In genomic region chr4:106418444-106418843, GRCh38 we compare ENCODE assay signal across 30 cellular contexts. TPM values are rescaled to one million over a fixed set of nuclear protein-coding genes. Genes with fewer than 3 reads are reported as not detected.
"Had no signal": no experiment of that assay in that cellular context is flagged by ENCODE, and none has a peak within 500 bp of the region (broad histone marks: within the 10 kb centered on the region; RNA-seq: fewer than 3 reads in every experiment).

No MANE protein-coding gene starts in this region.

- H3K4me1 ChIP-seq: adrenal gland, body of pancreas, colonic mucosa had no signal

- H3K4me3 ChIP-seq: adrenal gland, body of pancreas, colonic mucosa had no signal

- H3K27ac ChIP-seq: adrenal gland, body of pancreas, colonic mucosa, WERI-Rb-1 had no signal

- H3K9me3 ChIP-seq: adrenal gland, body of pancreas, colonic mucosa had no signal

- DNase-seq: activated B cell treated with CpG ODN at 0.5 μM for 24 hours; activated CD4-positive, alpha-beta T cell treated with anti-CD3 and anti-CD28 coated beads for 48 hours; activated CD4-positive, alpha-beta T cell treated with anti-CD3 and anti-CD28 coated beads, Interleukin-2, amount 50 U/mL, for 1 hour; activated CD4-positive, alpha-beta T cell treated with anti-CD3 and anti-CD28 coated beads, Interleukin-2, amount 50 U/mL, for 48 hours; activated CD8-positive, alpha-beta memory T cell treated with anti-CD3 and anti-CD28 coated beads for 24 hours; activated CD8-positive, alpha-beta T cell treated with anti-CD3 and anti-CD28 coated beads for 36 hours; activated effector memory CD4-positive, alpha-beta T cell treated with Interleukin-2 at 50 U/mL for 16 hours; activated gamma-delta T cell treated with Interleukin-2 at 50 U/mL for 16 hours; activated naive CD4-positive, alpha-beta T cell treated with anti-CD3 and anti-CD28 coated beads, Interleukin-2, amount 50 U/mL, for 16 hours; activated naive CD4-positive, alpha-beta T cell treated with Interleukin-2 at 50 U/mL for 16 hours; activated T-cell treated with anti-CD3 and anti-CD28 coated beads, Interleukin-2, amount 50 U/mL, for 4 hours; adrenal gland; amygdala; aorta; body of pancreas; central memory CD4-positive, alpha-beta T cell; cerebellar nuclear complex; colonic mucosa; effector CD8-positive, alpha-beta T cell; foreskin fibroblast; head of caudate nucleus; T-helper 2 cell; WERI-Rb-1 had no signal

- ATAC-seq: activated CD4-positive, CD25-positive, alpha-beta regulatory T cell treated with anti-CD3 and anti-CD28 coated beads, Interleukin-2, amount 50 U/mL, for 24 hours; activated CD8-positive, alpha-beta T cell treated with anti-CD3 and anti-CD28 coated beads for 36 hours; activated T-cell treated with anti-CD3 and anti-CD28 coated beads, Interleukin-2, amount 50 U/mL, for 4 hours; activated T-helper 17 cell treated with anti-CD3 and anti-CD28 coated beads, Interleukin-2, amount 50 U/mL, for 72 hours; body of pancreas; esophagus mucosa had no signal

- H3K36me3 ChIP-seq: adrenal gland, colonic mucosa, WERI-Rb-1 had no signal

- H3K27me3 ChIP-seq: adrenal gland, body of pancreas, colonic mucosa had no signal

RNA-seq across cellular contexts. Expression of gene GIMD1, which starts 49.9 kb away (rescaled TPM):
- total RNA-seq: activated B cell treated with CpG ODN at 0.5 μM for 24 hours; activated CD8-positive, alpha-beta T cell treated with anti-CD3 and anti-CD28 coated beads for 36 hours; activated T-cell treated with anti-CD3 and anti-CD28 coated beads, Interleukin-2, amount 50 U/mL, for 4 hours; activated T-helper 17 cell treated with anti-CD3 and anti-CD28 coated beads, Interleukin-2, amount 50 U/mL, for 72 hours; adrenal gland; aorta; body of pancreas; colonic mucosa; dermis microvascular lymphatic vessel endothelial cell; epithelial cell of proximal tubule; esophagus mucosa; frontal cortex; T-helper 1 cell treated with Interleukin-12 subunit alpha and Interleukin-12 subunit beta and Interleukin-4 antibody, amounts not matched to agents 30 ng/mL and 1 ng/mL, for 36 hours had no signal
- polyA plus RNA-seq: adrenal gland had no signal
